Comparison of ENCODE assay signal across 14 cellular contexts in the genomic region with DNA sequence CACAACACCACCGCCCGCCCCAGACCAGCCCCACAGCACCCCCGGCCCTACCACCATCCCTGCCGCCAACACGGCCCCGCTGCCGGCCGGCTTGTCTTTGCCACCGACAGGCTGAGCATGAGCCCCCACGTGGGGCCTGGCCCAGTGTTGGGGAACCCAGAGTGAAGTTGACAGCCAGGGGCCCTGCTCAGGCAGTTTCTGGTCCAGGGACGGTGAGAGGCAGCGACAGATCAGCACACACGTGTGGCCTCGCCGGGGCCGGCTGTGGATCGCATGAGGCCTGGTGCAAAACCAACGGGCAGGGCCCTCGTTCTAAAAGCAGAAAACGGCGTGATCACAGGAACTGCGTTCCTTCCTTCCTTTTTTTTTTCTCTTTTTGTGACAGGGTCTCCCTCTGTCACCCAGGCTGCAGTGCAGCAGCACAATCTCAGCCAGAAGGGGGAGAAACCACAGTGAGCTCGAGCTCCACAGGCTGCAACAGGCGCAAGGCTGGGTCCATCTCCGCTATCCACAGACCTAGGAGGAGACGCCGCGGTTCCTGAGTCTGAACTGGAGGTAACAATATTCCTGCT. TPM values are rescaled to one million over a fixed set of nuclear protein-coding genes. Genes with fewer than 3 reads are reported as not detected.
DNase-seq lines count a peak whose midpoint lies in the region; ATAC-seq and TF ChIP-seq lines count a peak whose summit lies in the region.
"Had no signal": no experiment of that assay in that cellular context is flagged by ENCODE, and none has a peak within 500 bp of the region (broad histone marks: within the 10 kb centered on the region; RNA-seq: fewer than 3 reads in every experiment).

No MANE protein-coding gene starts in this region.

- peak overlapping the region; percentile 12 for H3K27ac Mint-ChIP-seq in activated naive CD8-positive, alpha-beta T cell treated with anti-CD3 and anti-CD28 coated beads, Interleukin-2, amount 50 U/mL, for 24 hours
- peak overlapping the region; percentile 90 to 91 for H3K27ac Mint-ChIP-seq in stimulated activated naive CD8-positive, alpha-beta T cell treated with anti-CD3 and anti-CD28 coated beads, Interleukin-15, amount 100 ng/mL, for 72 hours

- DNase-seq in right cardiac atrium (peak in 2 of 3 donors; percentile 33 to 58), left ventricle myocardium inferior (no peak), NB4 (ENCODE audit: low read depth) (peak; percentile 73), Peyer's patch (no peak), stomach (no peak)
- DNase-seq in activated naive CD8-positive, alpha-beta T cell treated with anti-CD3 and anti-CD28 coated beads, Interleukin-2, amount 50 U/mL, for 24 hours, result no peak
- no peak for DNase-seq in stimulated activated naive CD8-positive, alpha-beta T cell treated with anti-CD3 and anti-CD28 coated beads, Interleukin-15, amount 100 ng/mL, for 72 hours
- DNase-seq: DND-41, islet precursor cell, NCI-H1417 treated with DMSO at 0.1 percent for 48 hours, NCI-H510A treated with DMSO at 0.1 percent for 48 hours, T1000, transverse colon had no signal

- ATAC-seq in right cardiac atrium (no peak), HG03175 (IDR thresholded peaks at IDR 0.05; ENCODE audit: unreplicated experiment) (no peak)
- ATAC-seq in activated naive CD8-positive, alpha-beta T cell treated with anti-CD3 and anti-CD28 coated beads, Interleukin-2, amount 50 U/mL, for 24 hours, result no peak
- ATAC-seq in stimulated activated naive CD8-positive, alpha-beta T cell treated with anti-CD3 and anti-CD28 coated beads, Interleukin-15, amount 100 ng/mL, for 72 hours, result peak; percentile 24

- H3K27ac ChIP-seq in right cardiac atrium (ENCODE audit: low read length) (no peak overlapping the region), left ventricle myocardium inferior (replicated peaks) (no peak overlapping the region), Peyer's patch (peak overlapping the region in 1 of 4 donors; percentile 25), stomach (no peak overlapping the region)
- H3K27ac ChIP-seq: transverse colon had no signal

- TF ChIP-seq CTCF in left ventricle myocardium inferior (IDR thresholded peaks at IDR 0.05; ENCODE audit: borderline replicate concordance) (no peak), NB4 (IDR thresholded peaks at IDR 0.05; ENCODE audit: low read depth, low read length) (peak; percentile 51), Peyer's patch (IDR thresholded peaks at IDR 0.05) (no peak), stomach (IDR thresholded peaks at IDR 0.05) (no peak)

- no peak for TF ChIP-seq POLR2A in NB4 (IDR thresholded peaks at IDR 0.05; ENCODE audit: extremely low read depth, insufficient read length)
- no peak for TF ChIP-seq POLR2A in Peyer's patch (IDR thresholded peaks at IDR 0.05)
- no peak for TF ChIP-seq POLR2A in stomach (IDR thresholded peaks at IDR 0.05)

- no peaks in the 10 kb centered on the region for H3K27me3 Mint-ChIP-seq in activated naive CD8-positive, alpha-beta T cell treated with anti-CD3 and anti-CD28 coated beads, Interleukin-2, amount 50 U/mL, for 24 hours
- no peaks in the 10 kb centered on the region for H3K27me3 Mint-ChIP-seq in stimulated activated naive CD8-positive, alpha-beta T cell treated with anti-CD3 and anti-CD28 coated beads, Interleukin-15, amount 100 ng/mL, for 72 hours

- H3K4me3 Mint-ChIP-seq in activated naive CD8-positive, alpha-beta T cell treated with anti-CD3 and anti-CD28 coated beads, Interleukin-2, amount 50 U/mL, for 24 hours, result no peak overlapping the region
- peak overlapping the region in 1 of 2 donors; percentile 45 for H3K4me3 Mint-ChIP-seq in stimulated activated naive CD8-positive, alpha-beta T cell treated with anti-CD3 and anti-CD28 coated beads, Interleukin-15, amount 100 ng/mL, for 72 hours

- no peaks in the 10 kb centered on the region for H3K9me3 Mint-ChIP-seq in activated naive CD8-positive, alpha-beta T cell treated with anti-CD3 and anti-CD28 coated beads, Interleukin-2, amount 50 U/mL, for 24 hours
- no peaks in the 10 kb centered on the region for H3K9me3 Mint-ChIP-seq in stimulated activated naive CD8-positive, alpha-beta T cell treated with anti-CD3 and anti-CD28 coated beads, Interleukin-15, amount 100 ng/mL, for 72 hours

- intact Hi-C loops in right cardiac atrium (cut with DNase I) (no loop called here), left ventricle myocardium inferior (cut with micrococcal nuclease) (no loop called here), stomach (cut with DNase I; ENCODE audit: low total_unique reads) (no loop called here)

- H3K4me1 Mint-ChIP-seq in activated naive CD8-positive, alpha-beta T cell treated with anti-CD3 and anti-CD28 coated beads, Interleukin-2, amount 50 U/mL, for 24 hours, result peaks cover 49% of the 10 kb centered on the region
- peaks cover 77% of the 10 kb centered on the region for H3K4me1 Mint-ChIP-seq in stimulated activated naive CD8-positive, alpha-beta T cell treated with anti-CD3 and anti-CD28 coated beads, Interleukin-15, amount 100 ng/mL, for 72 hours

- H3K4me1 ChIP-seq in right cardiac atrium (ENCODE audit: control insufficient read depth, insufficient read depth, low read length) (no peaks in the 10 kb centered on the region), left ventricle myocardium inferior (no peaks in the 10 kb centered on the region), Peyer's patch (peaks cover 0 to 22% (median 0%) of the 10 kb centered on the region in 4 donors), stomach (peaks cover 0 to 19% (median 8%) of the 10 kb centered on the region in 4 donors)

- H3K27me3 ChIP-seq in right cardiac atrium (ENCODE audit: control insufficient read depth, insufficient read depth) (no peaks in the 10 kb centered on the region), left ventricle myocardium inferior (ENCODE audit: low read depth) (peaks cover 73% of the 10 kb centered on the region), Peyer's patch (no peaks in the 10 kb centered on the region), stomach (peaks cover 0 to 53% (median 12%) of the 10 kb centered on the region in 3 donors)

- H3K9me3 ChIP-seq in right cardiac atrium (ENCODE audit: control insufficient read depth, low read length), result no peaks in the 10 kb centered on the region
- no peaks in the 10 kb centered on the region for H3K9me3 ChIP-seq in left ventricle myocardium inferior (replicated peaks)
- H3K9me3 ChIP-seq in Peyer's patch, result no peaks in the 10 kb centered on the region
- H3K9me3 ChIP-seq in stomach, result no peaks in the 10 kb centered on the region
- H3K9me3 ChIP-seq: transverse colon had no signal

- TF ChIP-seq EP300 in stomach (IDR thresholded peaks at IDR 0.05), result no peak

- no peaks in the 10 kb centered on the region for H3K36me3 Mint-ChIP-seq in activated naive CD8-positive, alpha-beta T cell treated with anti-CD3 and anti-CD28 coated beads, Interleukin-2, amount 50 U/mL, for 24 hours (ENCODE audit: low read depth)

- H3K4me3 ChIP-seq in right cardiac atrium (ENCODE audit: low read length), result no peak overlapping the region
- H3K4me3 ChIP-seq in left ventricle myocardium inferior, result no peak overlapping the region
- no peak overlapping the region for H3K4me3 ChIP-seq in NB4 (ENCODE audit: low read depth, low read length)
- H3K4me3 ChIP-seq in Peyer's patch, result no peak overlapping the region
- no peak overlapping the region for H3K4me3 ChIP-seq in stomach
- H3K4me3 ChIP-seq: transverse colon had no signal

- no peaks in the 10 kb centered on the region for H3K36me3 ChIP-seq in left ventricle myocardium inferior
- H3K36me3 ChIP-seq in Peyer's patch, result no peaks in the 10 kb centered on the region
- no peaks in the 10 kb centered on the region for H3K36me3 ChIP-seq in stomach
- H3K36me3 ChIP-seq: transverse colon had no signal

- 80% methylated on average over 28 of the region's 28 CpGs for WGBS in right cardiac atrium
- WGBS in stomach, 5 donors, result 84 to 89% (median 85%) methylated on average over 21 to 28 of the region's 28 CpGs

RNA-seq across cellular contexts. Expression of gene FBRSL1, which starts 50.5 kb away (rescaled TPM):
- total RNA-seq in right cardiac atrium (10 to 100 TPM; 50.4 to 65.0 (median 54.7) TPM), left ventricle myocardium inferior (66.0 TPM), Peyer's patch (100 to 1,000 TPM in 1 of 4 donors, 10 to 100 TPM in 3; 48.3 to 484 (median 63.5) TPM), stomach (100 to 1,000 TPM in 1 of 5 donors, 10 to 100 TPM in 2, 1 to 10 TPM in 2; 5.3 to 110 (median 51.1) TPM)
- polyA plus RNA-seq in right cardiac atrium (36.4 TPM), stomach (10 to 100 TPM; 13.3 to 17.6 (median 13.7) TPM)

Comparison
In these comparisons a context has a peak if more than half of its experiments do, and no peak if none do; other contexts are left out.
1. DNase-seq: peak in right cardiac atrium (2 of 3) and NB4 (single experiment); none in left ventricle myocardium inferior (single experiment), activated naive CD8-positive, alpha-beta T cell treated with anti-CD3 and anti-CD28 coated beads, Interleukin-2, amount 50 U/mL, for 24 hours (single experiment), stimulated activated naive CD8-positive, alpha-beta T cell treated with anti-CD3 and anti-CD28 coated beads, Interleukin-15, amount 100 ng/mL, for 72 hours (0 of 2), Peyer's patch (0 of 3) and stomach (single experiment).